ENCODE assay signal across 9 cellular contexts in the genomic region with DNA sequence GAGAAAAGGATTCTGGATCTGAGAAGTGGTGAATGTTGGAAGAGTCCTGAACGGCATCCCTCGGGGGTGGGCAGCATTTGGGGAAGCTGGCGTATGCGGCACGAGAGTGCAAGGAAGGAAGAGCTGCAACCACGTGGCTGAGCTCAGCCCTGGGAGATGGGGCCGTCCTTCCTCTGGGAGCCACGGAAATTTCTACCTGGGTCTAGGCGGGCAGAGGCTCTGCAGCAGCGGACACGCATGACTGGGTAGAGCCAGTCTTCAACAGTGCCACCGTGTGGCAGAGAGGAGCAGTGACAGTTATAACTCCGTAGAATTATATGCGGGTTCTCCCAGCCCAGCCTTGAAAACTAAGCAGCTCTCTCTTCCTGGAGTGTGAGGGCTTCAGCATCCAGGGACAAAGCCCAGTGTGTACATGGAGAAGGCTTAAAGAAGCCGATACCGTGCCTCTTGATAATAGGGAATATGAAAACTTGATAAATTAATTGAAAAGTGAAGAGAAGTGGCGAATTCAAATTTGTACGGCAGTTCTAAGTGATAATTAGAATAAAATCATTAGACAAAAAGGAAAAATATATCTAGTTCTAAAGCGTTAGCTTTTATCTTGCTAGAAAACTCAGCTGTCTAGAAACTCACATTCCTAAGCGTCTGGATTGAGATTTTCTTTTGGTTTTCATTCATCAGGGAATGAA.
DNase-seq lines count a peak whose midpoint lies in the region; ATAC-seq and TF ChIP-seq lines count a peak whose summit lies in the region.
"Had no signal": no experiment of that assay in that cellular context is flagged by ENCODE, and none has a peak within 500 bp of the region (broad histone marks: within the 10 kb centered on the region; RNA-seq: fewer than 3 reads in every experiment).

No MANE protein-coding gene starts in this region.

- H2AFZ ChIP-seq in OCI-LY1 (ENCODE audit: low read length) = no peak overlapping the region

- TF ChIP-seq CTCF in Caco-2 (IDR thresholded peaks at IDR 0.05; ENCODE audit: insufficient read depth in 1 of 2, low read depth in 1 of 2, low read length in 1 of 2, severe bottlenecking in 1 of 2, unreplicated experiment in 1 of 2) = peak; percentile 80 to 85
- peak; percentile 72 for TF ChIP-seq CTCF in OCI-LY1 (IDR thresholded peaks at IDR 0.05; ENCODE audit: low read length)
- peak; percentile 88 for TF ChIP-seq CTCF in fibroblast of villous mesenchyme (IDR thresholded peaks at IDR 0.05; ENCODE audit: insufficient read depth, low read depth, low read length)
- peak; percentile 89 for TF ChIP-seq CTCF in neural crest cell (conservative IDR thresholded peaks at IDR 0.05)
- TF ChIP-seq CTCF in tibial artery (IDR thresholded peaks at IDR 0.05) = peak; percentile 75 to 87

- H3F3A ChIP-seq in OCI-LY1 (ENCODE audit: insufficient read depth, low read length) = no peaks in the 10 kb centered on the region

- intact Hi-C loops in Caco-2 (cut with micrococcal nuclease; ENCODE audit: unreplicated experiment) = loop anchor here (1.0 to 2.0 kb wide), 6 partner anchors 42 to 423 kb away; no protein-coding TSS in a partner anchor
- intact Hi-C loops in tibial artery (cut with DNase I; ENCODE audit: low total_unique reads) = loop anchor here (10.0 kb wide), 1 partner anchor 318 kb away; no protein-coding TSS in a partner anchor

- no peaks in the 10 kb centered on the region for H3K4me1 ChIP-seq in Caco-2
- 0 out of 2 replicates have a peak, but pooled peaks cover 6% of the 10 kb centered on the region for H3K4me1 ChIP-seq in HUES6 (ENCODE audit: control insufficient read depth, insufficient read depth, low read length)
- no peaks in the 10 kb centered on the region for H3K4me1 ChIP-seq in OCI-LY1 (ENCODE audit: insufficient read depth, low read length, severe bottlenecking)
- H3K4me1 ChIP-seq in tibial artery = peaks cover 0 to 3% (median 0%) of the 10 kb centered on the region in 4 donors

- H3K36me3 Mint-ChIP-seq in Caco-2 (ENCODE audit: insufficient read depth, unreplicated experiment) = no peaks in the 10 kb centered on the region
- no peaks in the 10 kb centered on the region for H3K36me3 Mint-ChIP-seq in neural crest cell (ENCODE audit: low read depth)
- H3K36me3 Mint-ChIP-seq: activated naive CD8-positive, alpha-beta T cell had no signal

- DNase-seq in Caco-2 (peak; percentile 81 to 84), fibroblast of villous mesenchyme (ENCODE audit: low read depth) (peak; percentile 65), neural crest cell (ENCODE audit: low read depth, low spot score) (peak; percentile 64), tibial artery (peak in 1 of 2 donors; percentile 42)
- peak; percentile 31 for DNase-seq in activated T-cell treated with anti-CD3 and anti-CD28 coated beads, Interleukin-2, amount 50 U/mL, for 1 hour

- H3K27me3 Mint-ChIP-seq in Caco-2 (ENCODE audit: insufficient read depth, unreplicated experiment) = peaks cover 2% of the 10 kb centered on the region
- H3K27me3 Mint-ChIP-seq in neural crest cell (ENCODE audit: low read depth) = peaks cover 51% of the 10 kb centered on the region

- H3K36me3 ChIP-seq in Caco-2 (ENCODE audit: control insufficient read depth, insufficient read depth, low read length) (no peaks in the 10 kb centered on the region), HUES6 (ENCODE audit: control insufficient read depth, insufficient read depth, low read length) (no peaks in the 10 kb centered on the region), OCI-LY1 (ENCODE audit: insufficient read depth, low read length) (no peaks in the 10 kb centered on the region), tibial artery (no peaks in the 10 kb centered on the region)

- H3K27me3 ChIP-seq in Caco-2 (replicated peaks; ENCODE audit: control insufficient read depth, insufficient read depth, low read length) (no peaks in the 10 kb centered on the region), HUES6 (ENCODE audit: control insufficient read depth, insufficient read depth, low read length) (peaks cover 15% of the 10 kb centered on the region), OCI-LY1 (ENCODE audit: insufficient read depth, low read length) (no peaks in the 10 kb centered on the region), tibial artery (peaks cover 0 to 37% of the 10 kb centered on the region in 2 donors)

- H3K4me3 ChIP-seq in Caco-2 (ENCODE audit: low read depth, low read length) (peak overlapping the region; percentile 25; the same call in 1 of the 2 replicates), HUES6 (ENCODE audit: low read depth, low read length) (peak overlapping the region; percentile 44), OCI-LY1 (ENCODE audit: low read depth, low read length, poor library complexity, severe bottlenecking) (no peak overlapping the region), fibroblast of villous mesenchyme (ENCODE audit: low read depth, low read length) (no peak overlapping the region), tibial artery (no peak overlapping the region)

- H3K9ac ChIP-seq in HUES6 (ENCODE audit: low read length) (no peak overlapping the region), OCI-LY1 (ENCODE audit: low read length) (no peak overlapping the region)

- H3K4me1 Mint-ChIP-seq in Caco-2 (ENCODE audit: low read depth, unreplicated experiment) = peaks cover 7% of the 10 kb centered on the region
- H3K4me1 Mint-ChIP-seq in neural crest cell = peaks cover 5% of the 10 kb centered on the region

- H3K9me2 ChIP-seq in OCI-LY1 (ENCODE audit: low read depth, low read length) = no peaks in the 10 kb centered on the region

- ATAC-seq in GM21360 (IDR thresholded peaks at IDR 0.05; ENCODE audit: unreplicated experiment) = peak; percentile 83

- H3K9me3 Mint-ChIP-seq in Caco-2 (ENCODE audit: unreplicated experiment) (peaks cover 4% of the 10 kb centered on the region), neural crest cell (no peaks in the 10 kb centered on the region)

- no peaks in the 10 kb centered on the region for H3K79me2 ChIP-seq in OCI-LY1 (ENCODE audit: insufficient read depth, low read length)

- H3K9me3 ChIP-seq in Caco-2 (no peaks in the 10 kb centered on the region), HUES6 (ENCODE audit: control insufficient read depth, insufficient read depth, low read depth, low read length) (no peaks in the 10 kb centered on the region), OCI-LY1 (ENCODE audit: low read length) (no peaks in the 10 kb centered on the region), tibial artery (no peaks in the 10 kb centered on the region)

- H4K20me1 ChIP-seq in OCI-LY1 (ENCODE audit: insufficient read depth, low read length) = no peaks in the 10 kb centered on the region

- H3K4me3 Mint-ChIP-seq in Caco-2 (ENCODE audit: unreplicated experiment) (peak overlapping the region; percentile 72), neural crest cell (no peak overlapping the region)
- H3K4me3 Mint-ChIP-seq: activated naive CD8-positive, alpha-beta T cell had no signal

- H3K27ac Mint-ChIP-seq in Caco-2 (ENCODE audit: unreplicated experiment) (peak overlapping the region; percentile 31), neural crest cell (ENCODE audit: unreplicated experiment) (no peak overlapping the region)
- H3K27ac Mint-ChIP-seq: activated naive CD8-positive, alpha-beta T cell had no signal

- POLR2A ChIA-PET in Caco-2 (lab: Charles Lee) = no interaction called here

- CTCF ChIA-PET in Caco-2 (lab: Charles Lee) = interaction anchor here (0.6 to 1.9 kb wide), 9 partner anchors 16 to 441 kb away, joined by 3 to 12 read pairs (median 4); a partner anchor contains a TSS

- no peak overlapping the region for H3K4me2 ChIP-seq in OCI-LY1 (ENCODE audit: low read length)

- no TSS peak for BruUV-seq in Caco-2 (replicated peaks; lab: Mats Ljungman, UMichigan)

- H3K27ac ChIP-seq in HUES6 (ENCODE audit: low read depth, low read length) (no peak overlapping the region), OCI-LY1 (ENCODE audit: low read depth, low read length, poor library complexity, severe bottlenecking) (no peak overlapping the region), tibial artery (no peak overlapping the region)

Comparison
In these comparisons a context has a peak if more than half of its experiments do, and no peak if none do; other contexts are left out.
1. H3K4me3 ChIP-seq: peak in Caco-2 (single experiment) and HUES6 (single experiment); none in OCI-LY1 (single experiment), fibroblast of villous mesenchyme (single experiment) and tibial artery (0 of 2).
2. Peak in every context shown above with its lines, with median percentiles within 50 percentile points of each other: CTCF ChIP-seq.